In the genomic region with DNA sequence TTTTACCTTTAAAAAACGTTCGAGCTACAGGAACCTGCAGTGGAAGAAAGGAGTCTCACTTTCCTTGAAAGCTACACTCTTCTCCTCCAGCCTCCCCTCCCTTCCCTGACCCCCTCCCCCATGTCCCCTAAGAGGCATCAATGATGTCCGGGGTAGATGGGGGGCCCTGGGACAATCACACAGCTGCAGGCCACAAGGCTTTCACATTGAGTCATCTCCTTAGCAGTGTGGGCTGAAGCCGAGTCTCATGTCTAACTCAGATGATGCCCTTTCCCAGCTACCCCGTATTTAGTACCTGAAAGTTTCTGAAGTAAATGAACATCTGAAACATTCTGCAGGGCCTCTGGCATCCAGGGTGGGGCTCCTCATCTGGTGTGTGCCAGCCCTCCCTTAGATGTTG, we compare ENCODE assay signal across 10 cellular contexts. TPM values are rescaled to one million over a fixed set of nuclear protein-coding genes. Genes with fewer than 3 reads are reported as not detected.
DNase-seq lines count a peak whose midpoint lies in the region; ATAC-seq and TF ChIP-seq lines count a peak whose summit lies in the region.
"Had no signal": no experiment of that assay in that cellular context is flagged by ENCODE, and none has a peak within 500 bp of the region (broad histone marks: within the 10 kb centered on the region; RNA-seq: fewer than 3 reads in every experiment).

No MANE protein-coding gene starts in this region.

- peaks cover 66% of the 10 kb centered on the region for H3K4me1 Mint-ChIP-seq in activated CD4-positive, alpha-beta memory T cell treated with anti-CD3 and anti-CD28 coated beads for 36 hours (ENCODE audit: low read depth)
- 0 out of 2 replicates have a peak, but pooled peaks cover 7% of the 10 kb centered on the region for H3K4me1 Mint-ChIP-seq in HFFc6 (ENCODE audit: low read depth)

- H3K27me3 Mint-ChIP-seq in activated CD4-positive, alpha-beta memory T cell treated with anti-CD3 and anti-CD28 coated beads for 36 hours, result peaks cover 25% of the 10 kb centered on the region
- H3K27me3 Mint-ChIP-seq in HFFc6 (ENCODE audit: insufficient read depth), result peaks cover 14% of the 10 kb centered on the region

- no peak for TF ChIP-seq CTCF in HFFc6 (IDR thresholded peaks at IDR 0.05)

- POLR2A ChIA-PET in activated CD4-positive, alpha-beta memory T cell treated with anti-CD3 and anti-CD28 coated beads for 36 hours (lab: Charles Lee), result interaction anchor here (0.6 to 1.5 kb wide), 4 partner anchors 10 to 22 kb away, joined by 3 to 15 read pairs (median 5); no protein-coding TSS in a partner anchor

- H3K36me3 Mint-ChIP-seq in activated CD4-positive, alpha-beta memory T cell treated with anti-CD3 and anti-CD28 coated beads for 36 hours, result peaks cover 4% of the 10 kb centered on the region
- H3K36me3 Mint-ChIP-seq in HFFc6 (ENCODE audit: low read depth), result peaks cover 23% of the 10 kb centered on the region

- H3K9me3 Mint-ChIP-seq in activated CD4-positive, alpha-beta memory T cell treated with anti-CD3 and anti-CD28 coated beads for 36 hours, result no peaks in the 10 kb centered on the region
- no peaks in the 10 kb centered on the region for H3K9me3 Mint-ChIP-seq in HFFc6

- peak; percentile 61 for DNase-seq in stimulated activated naive CD4-positive, alpha-beta T cell treated with Interleukin-2 at 50 U/mL for 16 hours (lab: John Stamatoyannopoulos, UW)
- no peak for DNase-seq in stimulated activated naive CD4-positive, alpha-beta T cell (lab: John Stamatoyannopoulos, UW)
- peak; percentile 81 for DNase-seq in activated CD4-positive, alpha-beta memory T cell treated with anti-CD3 and anti-CD28 coated beads for 36 hours
- DNase-seq in Ammon's horn (ENCODE audit: low spot score) (no peak), SHP77 treated with DMSO at 0.1 percent for 48 hours (lab: John Stamatoyannopoulos, UW) (no peak), cardiac septum (ENCODE audit: low spot score) (no peak), HFFc6 (no peak)

- no peak overlapping the region for H3K27ac Mint-ChIP-seq in activated CD4-positive, alpha-beta memory T cell treated with anti-CD3 and anti-CD28 coated beads for 36 hours
- no peak overlapping the region for H3K27ac Mint-ChIP-seq in HFFc6

- ATAC-seq in HG02885 (IDR thresholded peaks at IDR 0.05; ENCODE audit: poor library complexity, unreplicated experiment), result peak; percentile 83

- H3K4me3 Mint-ChIP-seq in activated CD4-positive, alpha-beta memory T cell treated with anti-CD3 and anti-CD28 coated beads for 36 hours, result no peak overlapping the region
- no peak overlapping the region for H3K4me3 Mint-ChIP-seq in HFFc6

- CTCF ChIA-PET in activated CD4-positive, alpha-beta memory T cell treated with anti-CD3 and anti-CD28 coated beads for 36 hours (lab: Charles Lee), result interaction anchor here (1.1 to 2.2 kb wide), 4 partner anchors 9 to 105 kb away, joined by 3 to 18 read pairs (median 5); no protein-coding TSS in a partner anchor

- intact Hi-C loops in activated CD4-positive, alpha-beta memory T cell treated with anti-CD3 and anti-CD28 coated beads for 36 hours (cut with micrococcal nuclease), result loop anchor here (1.0 to 5.0 kb wide), 6 partner anchors 14 to 239 kb away; no protein-coding TSS in a partner anchor
- intact Hi-C loops in cardiac septum (cut with DNase I), result no loop called here

RNA-seq across cellular contexts. Expression of gene GPR25, which starts 6.3 kb away (rescaled TPM):
- not detected for total RNA-seq in activated CD4-positive, alpha-beta memory T cell treated with anti-CD3 and anti-CD28 coated beads for 36 hours
- total RNA-seq in cardiac septum, result not detected
- not detected for total RNA-seq in HFFc6 (2021; fragmentation: NEBNext Ultra II Directional; extraction: Animal tissue kit (Norgen Biotek cat#: 25700))
- total RNA-seq: endothelial cell of umbilical vein, pulmonary artery endothelial cell had no signal

RNA-seq across cellular contexts. Expression of gene INAVA, which starts 28.2 kb away (rescaled TPM):
- not detected for total RNA-seq in activated CD4-positive, alpha-beta memory T cell treated with anti-CD3 and anti-CD28 coated beads for 36 hours
- 0.27 TPM for total RNA-seq in cardiac septum
- total RNA-seq in HFFc6 (2021; fragmentation: NEBNext Ultra II Directional; extraction: Animal tissue kit (Norgen Biotek cat#: 25700)), result not detected
- total RNA-seq: pulmonary artery endothelial cell had no signal

Comparison
In these comparisons a context has a peak if more than half of its experiments do, and no peak if none do; other contexts are left out.
1. DNase-seq: peak in stimulated activated naive CD4-positive, alpha-beta T cell treated with Interleukin-2 at 50 U/mL for 16 hours (single experiment) and activated CD4-positive, alpha-beta memory T cell treated with anti-CD3 and anti-CD28 coated beads for 36 hours (single experiment); none in stimulated activated naive CD4-positive, alpha-beta T cell (0 of 6), Ammon's horn (single experiment), SHP77 treated with DMSO at 0.1 percent for 48 hours (single experiment), cardiac septum (single experiment) and HFFc6 (single experiment).